Comparison of ENCODE assay signal across 19 cellular contexts in genomic region chr1:237229333-237229732, GRCh38.
DNase-seq lines count a peak whose midpoint lies in the region; ATAC-seq and TF ChIP-seq lines count a peak whose summit lies in the region.
"Had no signal": no experiment of that assay in that cellular context is flagged by ENCODE, and none has a peak within 500 bp of the region (broad histone marks: within the 10 kb centered on the region; RNA-seq: fewer than 3 reads in every experiment).

No MANE protein-coding gene starts in this region.

- no peak overlapping the region for H2AK5ac ChIP-seq in H9 (ENCODE audit: insufficient read length, low read length)

- H3K36me3 ChIP-seq in heart left ventricle, result no peaks in the 10 kb centered on the region
- no peaks in the 10 kb centered on the region for H3K36me3 ChIP-seq in right atrium auricular region
- no peaks in the 10 kb centered on the region for H3K36me3 ChIP-seq in osteoblast (ENCODE audit: insufficient read depth, low read length)
- H3K36me3 ChIP-seq: BLaER1 had no signal

- H3K56ac ChIP-seq in H9 (ENCODE audit: insufficient read length, low read depth, low read length), result no peak overlapping the region

- peaks cover 17 to 18% of the 10 kb centered on the region in 2 experiments for H3K4me1 Mint-ChIP-seq in H9
- H3K4me1 Mint-ChIP-seq: B cell; CD4-positive, CD25-positive, alpha-beta regulatory T cell had no signal

- H3K79me2 ChIP-seq in osteoblast (ENCODE audit: insufficient read depth, low read length) (no peaks in the 10 kb centered on the region), H9 (ENCODE audit: insufficient read depth, low read length) (0 out of 2 replicates have a peak, but pooled peaks cover 2% of the 10 kb centered on the region)

- TF ChIP-seq CTCF in heart left ventricle (IDR thresholded peaks at IDR 0.05) (no peak), right atrium auricular region (IDR thresholded peaks at IDR 0.05) (no peak), osteoblast (IDR thresholded peaks at IDR 0.05; ENCODE audit: extremely low read depth, low read depth, low read length) (no peak), H9 (conservative IDR thresholded peaks at IDR 0.05) (no peak)

- H3T11ph ChIP-seq in H9 (ENCODE audit: low read length), result no peak overlapping the region

- H3K23me2 ChIP-seq in H9 (ENCODE audit: insufficient read length, low read depth, low read length, poor library complexity, severe bottlenecking), result no peaks in the 10 kb centered on the region

- peaks cover 0 to 85% (median 15%) of the 10 kb centered on the region in 12 donors for H3K4me1 ChIP-seq in heart left ventricle
- H3K4me1 ChIP-seq in right atrium auricular region, result peaks cover 0 to 69% of the 10 kb centered on the region in 2 donors
- no peaks in the 10 kb centered on the region for H3K4me1 ChIP-seq in osteoblast (ENCODE audit: insufficient read depth, low read length)
- H3K4me1 ChIP-seq in H9 (ENCODE audit: insufficient read depth, low read length), result no peaks in the 10 kb centered on the region; the same call in 1 of the 2 replicates
- H3K4me1 ChIP-seq: BLaER1, Caco-2 had no signal

- no peak overlapping the region for H3K23ac ChIP-seq in H9 (ENCODE audit: insufficient read length, low read depth, low read length)

- H2BK120ac ChIP-seq in H9 (ENCODE audit: low read depth, low read length, poor library complexity, severe bottlenecking), result no peak overlapping the region

- H4K8ac ChIP-seq in H9 (replicated peaks; ENCODE audit: insufficient read length, low read depth, low read length), result no peak overlapping the region

- H3K4me3 ChIP-seq in heart left ventricle (no peak overlapping the region), right atrium auricular region (no peak overlapping the region), osteoblast (ENCODE audit: insufficient read depth, low read length) (no peak overlapping the region)
- H3K4me3 ChIP-seq: BLaER1 had no signal

- no peak overlapping the region for H2BK12ac ChIP-seq in H9 (ENCODE audit: insufficient read length, low read depth, low read length)

- no peak overlapping the region for H4K91ac ChIP-seq in H9 (ENCODE audit: insufficient read length, low read depth, low read length)

- no peak overlapping the region for H3K18ac ChIP-seq in H9 (ENCODE audit: insufficient read length, low read depth, low read length)

- 55 to 63% (median 58%) methylated on average over 6 of the region's 6 CpGs for WGBS in heart left ventricle, 4 donors
- no CpG with 5 or more reads among the region's 6 CpGs for WGBS in H9 (ENCODE audit: extremely low coverage, insufficient read length, low lambda C conversion rate)

- no peak overlapping the region for H2AFZ ChIP-seq in osteoblast (ENCODE audit: low read length)
- H2AFZ ChIP-seq in H9 (ENCODE audit: low read length), result no peak overlapping the region

- H3K4me3 Mint-ChIP-seq in H9, result no peak overlapping the region
- H3K4me3 Mint-ChIP-seq: B cell; CD4-positive, CD25-positive, alpha-beta regulatory T cell; CD8-positive, alpha-beta T cell had no signal

- no peak overlapping the region for H4K5ac ChIP-seq in H9 (ENCODE audit: insufficient read length, low read depth, low read length)

- no peak overlapping the region for H2BK15ac ChIP-seq in H9 (ENCODE audit: low read depth, low read length)

- no peaks in the 10 kb centered on the region for H4K20me1 ChIP-seq in osteoblast (ENCODE audit: insufficient read depth, low read length)
- no peaks in the 10 kb centered on the region for H4K20me1 ChIP-seq in H9 (ENCODE audit: control insufficient read depth, insufficient read depth, insufficient read length)
- H4K20me1 ChIP-seq: BLaER1 had no signal

- peak overlapping the region in 2 of 12 donors; percentile 17 to 18 for H3K27ac ChIP-seq in heart left ventricle
- H3K27ac ChIP-seq in right atrium auricular region, result no peak overlapping the region
- no peak overlapping the region for H3K27ac ChIP-seq in osteoblast (ENCODE audit: low read depth, low read length)
- no peak overlapping the region for H3K27ac ChIP-seq in H9 (ENCODE audit: insufficient read length, low read depth, low read length)
- H3K27ac ChIP-seq: 22Rv1, BLaER1, C4-2B had no signal

- TF ChIP-seq POLR2A in heart left ventricle (IDR thresholded peaks at IDR 0.05), result no peak

- H3K9me3 ChIP-seq in heart left ventricle, result no peaks in the 10 kb centered on the region
- H3K9me3 ChIP-seq in right atrium auricular region, result no peaks in the 10 kb centered on the region
- no peaks in the 10 kb centered on the region for H3K9me3 ChIP-seq in osteoblast (ENCODE audit: low read depth, low read length)
- no peaks in the 10 kb centered on the region for H3K9me3 ChIP-seq in H9 (ENCODE audit: control insufficient read depth, low read depth, low read length)
- H3K9me3 ChIP-seq: BLaER1, Caco-2 had no signal

- no peak overlapping the region; a peak in 2 of 7 replicates for H3K27ac Mint-ChIP-seq in H9
- H3K27ac Mint-ChIP-seq: B cell; CD4-positive, CD25-positive, alpha-beta regulatory T cell; CD8-positive, alpha-beta T cell had no signal

- no peaks in the 10 kb centered on the region for H3K36me3 Mint-ChIP-seq in H9 (ENCODE audit: insufficient read depth in 1 of 3, low read depth in 3 of 3)
- H3K36me3 Mint-ChIP-seq: CD4-positive, CD25-positive, alpha-beta regulatory T cell; CD8-positive, alpha-beta T cell had no signal

- DNase-seq in NCI-H2171 treated with DMSO at 0.1 percent for 48 hours (lab: John Stamatoyannopoulos, UW) (peak; percentile 50), NCI-H2171 (lab: John Stamatoyannopoulos, UW) (no peak), heart left ventricle (no peak), right atrium auricular region (ENCODE audit: low spot score) (no peak), left ventricle myocardium superior (no peak), osteoblast (ENCODE audit: insufficient read length, low spot score, missing footprints) (peak; percentile 66), H9 (no peak)
- DNase-seq: Caco-2; CD4-positive, CD25-positive, alpha-beta regulatory T cell; CD8-positive, alpha-beta T cell; DMS153; DND-41; GOT3; HCEC 1CT had no signal

- intact Hi-C loops in heart left ventricle (cut with DNase I) (no loop called here), left ventricle myocardium superior (cut with micrococcal nuclease) (no loop called here)

- H2BK5ac ChIP-seq in H9 (ENCODE audit: insufficient read length, low read length), result no peak overlapping the region

- no peak overlapping the region; the same call in 1 of the 2 replicates for H3K14ac ChIP-seq in H9 (ENCODE audit: insufficient read depth, low read length)

- H2BK20ac ChIP-seq in H9 (ENCODE audit: low read depth, low read length, poor library complexity, severe bottlenecking), result no peak overlapping the region

- no peaks in the 10 kb centered on the region for H3K27me3 Mint-ChIP-seq in H9 (ENCODE audit: low read depth)
- H3K27me3 Mint-ChIP-seq: B cell; CD4-positive, CD25-positive, alpha-beta regulatory T cell had no signal

- H3K4me2 ChIP-seq in osteoblast (ENCODE audit: insufficient read depth, low read length) (no peak overlapping the region), H9 (ENCODE audit: insufficient read depth, insufficient read length, low read length) (no peak overlapping the region)
- H3K4me2 ChIP-seq: BLaER1 had no signal

- peaks cover 2% of the 10 kb centered on the region for H3K79me1 ChIP-seq in H9 (ENCODE audit: insufficient read depth, low read depth, low read length, poor library complexity, severe bottlenecking)

- H3K4ac ChIP-seq in H9 (ENCODE audit: low read depth, low read length), result no peak overlapping the region

- no peaks in the 10 kb centered on the region for H3K9me3 Mint-ChIP-seq in H9
- H3K9me3 Mint-ChIP-seq: CD8-positive, alpha-beta T cell had no signal

- peak; percentile 5 to 15 (median 11) for ATAC-seq in heart left ventricle
- ATAC-seq in left ventricle myocardium superior, result peak; percentile 18
- ATAC-seq in GM21515 (IDR thresholded peaks at IDR 0.05; ENCODE audit: unreplicated experiment), result no peak
- ATAC-seq: CD8-positive, alpha-beta T cell had no signal

- H3K27me3 ChIP-seq in heart left ventricle (no peaks in the 10 kb centered on the region), right atrium auricular region (no peaks in the 10 kb centered on the region), osteoblast (ENCODE audit: insufficient read depth, low read length) (no peaks in the 10 kb centered on the region), H9 (ENCODE audit: insufficient read depth, low read length) (no peaks in the 10 kb centered on the region)
- H3K27me3 ChIP-seq: BLaER1 had no signal

- no peak overlapping the region for H3K9ac ChIP-seq in H9 (ENCODE audit: extremely low read depth, insufficient read length, low read length)
- H3K9ac ChIP-seq: BLaER1 had no signal

Comparison
In these comparisons a context has a peak if more than half of its experiments do, and no peak if none do; other contexts are left out.
1. DNase-seq: peak in NCI-H2171 treated with DMSO at 0.1 percent for 48 hours (single experiment) and osteoblast (single experiment); none in NCI-H2171 (single experiment), heart left ventricle (0 of 5), right atrium auricular region (single experiment), left ventricle myocardium superior (single experiment) and H9 (single experiment).